Comparison of ENCODE assay signal across 34 cellular contexts in genomic region chr19:858284-858683, GRCh38. TPM values are rescaled to one million over a fixed set of nuclear protein-coding genes. Genes with fewer than 3 reads are reported as not detected.
"Had no signal": no experiment of that assay in that cellular context is flagged by ENCODE, and none has a peak within 500 bp of the region (broad histone marks: within the 10 kb centered on the region; RNA-seq: fewer than 3 reads in every experiment).

No MANE protein-coding gene starts in this region.

- H3K4me3 Mint-ChIP-seq: activated CD4-positive, alpha-beta memory T cell treated with anti-CD3 and anti-CD28 coated beads, Interleukin-2, amount 10 ng/mL, durations not matched to agents 7 days and 5 days; activated CD8-positive, alpha-beta memory T cell treated with anti-CD3 and anti-CD28 coated beads, Interleukin-2, amount 10 ng/mL, durations not matched to agents 7 days and 5 days; activated naive CD8-positive, alpha-beta T cell treated with anti-CD3 and anti-CD28 coated beads, Interleukin-2, amount 10 ng/mL, durations not matched to agents 7 days and 5 days; activated T-cell treated with anti-CD3 and anti-CD28 coated beads, Interleukin-2, amount 50 U/mL, for 72 hours; activated T-helper 17 cell treated with anti-CD3 and anti-CD28 coated beads, Interleukin-2, amount 50 U/mL, for 72 hours had no signal

- DNase-seq: activated CD4-positive, alpha-beta memory T cell treated with anti-CD3 and anti-CD28 coated beads, Interleukin-2, amount 10 ng/mL, durations not matched to agents 7 days and 5 days; activated CD4-positive, alpha-beta T cell treated with anti-CD3 and anti-CD28 coated beads for 1 hour; activated CD4-positive, alpha-beta T cell treated with anti-CD3 and anti-CD28 coated beads for 48 hours; activated CD4-positive, CD25-positive, alpha-beta regulatory T cell; activated CD8-positive, alpha-beta memory T cell treated with anti-CD3 and anti-CD28 coated beads for 24 hours; activated CD8-positive, alpha-beta memory T cell treated with anti-CD3 and anti-CD28 coated beads, Interleukin-2, amount 10 ng/mL, durations not matched to agents 7 days and 5 days; activated CD8-positive, alpha-beta memory T cell treated with anti-CD3 and anti-CD28 coated beads, Interleukin-2, amount 50 U/mL, for 48 hours; activated effector memory CD4-positive, alpha-beta T cell treated with anti-CD3 and anti-CD28 coated beads, Interleukin-2, amount 50 U/mL, for 16 hours; activated naive CD4-positive, alpha-beta T cell; activated naive CD4-positive, alpha-beta T cell treated with anti-CD3 and anti-CD28 coated beads, Interleukin-2, amount 50 U/mL, for 16 hours; activated naive CD8-positive, alpha-beta T cell treated with anti-CD3 and anti-CD28 coated beads, Interleukin-2, amount 10 ng/mL, durations not matched to agents 7 days and 5 days; activated T-cell treated with anti-CD3 and anti-CD28 coated beads, Interleukin-2, amount 50 U/mL, for 72 hours; MM.1S; MV-4-11; NCI-H1092; NCI-H1436 treated with DMSO at 0.1 percent for 48 hours; NCI-H1694 treated with DMSO at 0.1 percent for 48 hours; NCI-H2029; NCI-H345; NCI-H524 treated with DMSO at 0.1 percent for 48 hours; PC-3; Peyer's patch; RPMI8226; SW 1271; T-helper 1 cell; T1000; WERI-Rb-1 had no signal

- ATAC-seq: activated CD8-positive, alpha-beta memory T cell treated with anti-CD3 and anti-CD28 coated beads, Interleukin-2, amount 10 ng/mL, durations not matched to agents 7 days and 5 days; activated T-cell treated with anti-CD3 and anti-CD28 coated beads, Interleukin-2, amount 50 U/mL, for 72 hours; activated T-helper 17 cell treated with anti-CD3 and anti-CD28 coated beads, Interleukin-2, amount 50 U/mL, for 72 hours; PC-3 had no signal

- H3K27ac ChIP-seq: cardiac muscle cell, KMS-11, WERI-Rb-1 had no signal

- H3K36me3 Mint-ChIP-seq: activated CD8-positive, alpha-beta memory T cell treated with anti-CD3 and anti-CD28 coated beads, Interleukin-2, amount 10 ng/mL, durations not matched to agents 7 days and 5 days; activated naive CD8-positive, alpha-beta T cell treated with anti-CD3 and anti-CD28 coated beads, Interleukin-2, amount 10 ng/mL, durations not matched to agents 7 days and 5 days had no signal

- H3K9me3 Mint-ChIP-seq: activated CD4-positive, alpha-beta memory T cell treated with anti-CD3 and anti-CD28 coated beads, Interleukin-2, amount 10 ng/mL, durations not matched to agents 7 days and 5 days; activated naive CD8-positive, alpha-beta T cell treated with anti-CD3 and anti-CD28 coated beads, Interleukin-2, amount 10 ng/mL, durations not matched to agents 7 days and 5 days; activated T-cell treated with anti-CD3 and anti-CD28 coated beads, Interleukin-2, amount 50 U/mL, for 72 hours; activated T-helper 17 cell treated with anti-CD3 and anti-CD28 coated beads, Interleukin-2, amount 50 U/mL, for 72 hours had no signal

- H3K36me3 ChIP-seq: ascending aorta, cardiac muscle cell, Peyer's patch, WERI-Rb-1 had no signal

- H3K27me3 Mint-ChIP-seq: activated T-helper 17 cell treated with anti-CD3 and anti-CD28 coated beads, Interleukin-2, amount 50 U/mL, for 72 hours had no signal

- H3K9ac ChIP-seq: KMS-11 had no signal

- H3K9me3 ChIP-seq: ascending aorta, Peyer's patch had no signal

- H3K27ac Mint-ChIP-seq: activated CD4-positive, alpha-beta memory T cell treated with anti-CD3 and anti-CD28 coated beads, Interleukin-2, amount 10 ng/mL, durations not matched to agents 7 days and 5 days; activated CD8-positive, alpha-beta memory T cell treated with anti-CD3 and anti-CD28 coated beads, Interleukin-2, amount 10 ng/mL, durations not matched to agents 7 days and 5 days; activated naive CD8-positive, alpha-beta T cell treated with anti-CD3 and anti-CD28 coated beads, Interleukin-2, amount 10 ng/mL, durations not matched to agents 7 days and 5 days; activated T-cell treated with anti-CD3 and anti-CD28 coated beads, Interleukin-2, amount 50 U/mL, for 72 hours; activated T-helper 17 cell treated with anti-CD3 and anti-CD28 coated beads, Interleukin-2, amount 50 U/mL, for 72 hours had no signal

- H3K4me1 Mint-ChIP-seq: activated T-helper 17 cell treated with anti-CD3 and anti-CD28 coated beads, Interleukin-2, amount 50 U/mL, for 72 hours had no signal

- H3K4me2 ChIP-seq: KMS-11 had no signal

- H3K4me3 ChIP-seq: ascending aorta, cardiac muscle cell, Peyer's patch had no signal

RNA-seq across cellular contexts. Expression of gene CFD, which starts 1.2 kb away (rescaled TPM):
- total RNA-seq: LHCN-M2 had no signal

RNA-seq across cellular contexts. Expression of gene ELANE, which starts 6.2 kb away (rescaled TPM):
- total RNA-seq: activated CD4-positive, alpha-beta memory T cell treated with anti-CD3 and anti-CD28 coated beads, Interleukin-2, amount 10 ng/mL, durations not matched to agents 7 days and 5 days; activated CD8-positive, alpha-beta memory T cell treated with anti-CD3 and anti-CD28 coated beads, Interleukin-2, amount 10 ng/mL, durations not matched to agents 7 days and 5 days; activated naive CD8-positive, alpha-beta T cell treated with anti-CD3 and anti-CD28 coated beads, Interleukin-2, amount 10 ng/mL, durations not matched to agents 7 days and 5 days; activated T-cell treated with anti-CD3 and anti-CD28 coated beads, Interleukin-2, amount 50 U/mL, for 72 hours; activated T-helper 17 cell treated with anti-CD3 and anti-CD28 coated beads, Interleukin-2, amount 50 U/mL, for 72 hours; ascending aorta; cardiac muscle cell; NCI-H460; PC-3; Peyer's patch; T-helper 2 cell treated with Interferon-gamma antibody and Interleukin-4, amounts not matched to agents 100 ng/mL and 5 ng/mL, for 36 hours had no signal
- polyA plus RNA-seq: cardiac muscle cell had no signal

RNA-seq across cellular contexts. Expression of gene PRTN3, which starts 17.5 kb away (rescaled TPM):
- total RNA-seq: activated CD4-positive, alpha-beta memory T cell treated with anti-CD3 and anti-CD28 coated beads, Interleukin-2, amount 10 ng/mL, durations not matched to agents 7 days and 5 days; activated CD8-positive, alpha-beta memory T cell treated with anti-CD3 and anti-CD28 coated beads, Interleukin-2, amount 10 ng/mL, durations not matched to agents 7 days and 5 days; activated naive CD8-positive, alpha-beta T cell treated with anti-CD3 and anti-CD28 coated beads, Interleukin-2, amount 10 ng/mL, durations not matched to agents 7 days and 5 days; activated T-cell treated with anti-CD3 and anti-CD28 coated beads, Interleukin-2, amount 50 U/mL, for 72 hours; activated T-helper 17 cell treated with anti-CD3 and anti-CD28 coated beads, Interleukin-2, amount 50 U/mL, for 72 hours; ascending aorta; LHCN-M2; Peyer's patch; T-helper 2 cell treated with Interferon-gamma antibody and Interleukin-4, amounts not matched to agents 100 ng/mL and 5 ng/mL, for 36 hours had no signal

RNA-seq across cellular contexts. Expression of gene AZU1, which starts 30.6 kb away (rescaled TPM):
- total RNA-seq: activated CD4-positive, alpha-beta memory T cell treated with anti-CD3 and anti-CD28 coated beads, Interleukin-2, amount 10 ng/mL, durations not matched to agents 7 days and 5 days; activated CD8-positive, alpha-beta memory T cell treated with anti-CD3 and anti-CD28 coated beads, Interleukin-2, amount 10 ng/mL, durations not matched to agents 7 days and 5 days; activated T-cell treated with anti-CD3 and anti-CD28 coated beads, Interleukin-2, amount 50 U/mL, for 72 hours; ascending aorta; LHCN-M2; PC-3; Peyer's patch; T-helper 2 cell treated with Interferon-gamma antibody and Interleukin-4, amounts not matched to agents 100 ng/mL and 5 ng/mL, for 36 hours had no signal
